13 cellular contexts compared by ENCODE assay signal in the genomic region with DNA sequence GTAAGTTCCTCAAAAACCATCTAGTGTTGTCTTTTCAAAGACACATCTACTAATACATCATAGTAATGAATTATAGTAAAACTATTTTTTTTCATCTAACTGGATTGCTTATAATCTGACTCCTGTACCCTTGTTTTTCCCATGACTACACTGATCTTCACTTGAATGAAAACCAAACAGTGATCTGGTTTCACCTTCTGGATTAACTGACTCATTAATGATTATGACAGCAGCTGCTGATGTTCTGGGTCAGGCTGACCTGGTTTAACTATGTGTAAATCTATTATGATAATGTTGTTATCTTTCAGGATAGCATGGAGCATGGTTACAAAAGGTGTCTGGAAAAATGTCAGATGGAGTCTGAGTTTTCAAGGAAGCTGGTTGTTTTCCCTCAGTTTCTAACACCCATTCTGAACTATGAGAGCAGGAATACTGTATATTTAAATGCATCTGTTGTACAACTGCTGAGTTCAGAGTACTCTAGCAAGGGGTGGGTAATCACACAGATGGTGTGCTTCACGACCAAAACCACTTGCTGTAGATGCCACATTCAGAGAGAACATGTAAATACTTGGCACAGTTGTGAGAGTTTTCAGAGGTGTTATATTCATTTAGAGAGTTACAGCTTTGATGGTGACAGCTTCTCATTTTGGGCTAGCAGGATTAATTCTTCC.
DNase-seq lines count a peak whose midpoint lies in the region; ATAC-seq and TF ChIP-seq lines count a peak whose summit lies in the region.
"Had no signal": no experiment of that assay in that cellular context is flagged by ENCODE, and none has a peak within 500 bp of the region (broad histone marks: within the 10 kb centered on the region; RNA-seq: fewer than 3 reads in every experiment).

No MANE protein-coding gene starts in this region.

- no peak overlapping the region for H3K4me3 ChIP-seq in smooth muscle cell
- H3K4me3 ChIP-seq: GM23338, sigmoid colon had no signal

- no peak overlapping the region for H3K27ac ChIP-seq in foreskin keratinocyte
- no peak overlapping the region for H3K27ac ChIP-seq in CD4-positive, alpha-beta T cell (ENCODE audit: low read depth, low read length)
- no peak overlapping the region for H3K27ac ChIP-seq in smooth muscle cell (ENCODE audit: low read depth)
- H3K27ac ChIP-seq: sigmoid colon had no signal

- H3K79me2 ChIP-seq in smooth muscle cell (ENCODE audit: low read depth): no peaks in the 10 kb centered on the region

- CTCF ChIA-PET in CD4-positive, alpha-beta T cell (lab: Charles Lee): no interaction called here

- intact Hi-C loops in CD4-positive, alpha-beta T cell (cut with DNase I, micrococcal nuclease): no loop called here

- H3K9me3 Mint-ChIP-seq in chondrocyte (ENCODE audit: low read depth): no peaks in the 10 kb centered on the region
- H3K9me3 Mint-ChIP-seq in CD4-positive, alpha-beta T cell: peaks cover 5% of the 10 kb centered on the region

- POLR2A ChIA-PET in CD4-positive, alpha-beta T cell (lab: Charles Lee): no interaction called here

- 39% methylated on average over 1 of the region's 1 CpG for WGBS in smooth muscle cell (ENCODE audit: low lambda C conversion rate)

- no peak overlapping the region for H3K4me3 Mint-ChIP-seq in chondrocyte (ENCODE audit: unreplicated experiment)
- H3K4me3 Mint-ChIP-seq in CD4-positive, alpha-beta T cell: no peak overlapping the region
- H3K4me3 Mint-ChIP-seq: GM23338 had no signal

- no peak for TF ChIP-seq CTCF in foreskin keratinocyte (conservative IDR thresholded peaks at IDR 0.05)
- no peak for TF ChIP-seq CTCF in chondrocyte (IDR thresholded peaks at IDR 0.05)
- no peak for TF ChIP-seq CTCF in CD4-positive, alpha-beta T cell (IDR thresholded peaks at IDR 0.05)
- TF ChIP-seq CTCF in smooth muscle cell (IDR thresholded peaks at IDR 0.05; ENCODE audit: borderline replicate concordance, insufficient read depth, poor library complexity, severe bottlenecking): no peak
- TF ChIP-seq CTCF in GM20000 (IDR thresholded peaks at IDR 0.05; ENCODE audit: extremely low read depth, missing control alignments): no peak

- DNase-seq in HT1080 (ENCODE audit: low read depth) (peak; percentile 19), foreskin keratinocyte (peak; percentile 20 to 57), chondrocyte (ENCODE audit: low spot score) (no peak), smooth muscle cell (lab: John Stamatoyannopoulos, UW; ENCODE audit: unreplicated experiment) (no peak), GM20000 (ENCODE audit: low spot score) (no peak)
- no peak for DNase-seq in CD4-positive, alpha-beta T cell
- DNase-seq: activated effector memory CD4-positive, alpha-beta T cell treated with anti-CD3 and anti-CD28 coated beads, Interleukin-2, amount 50 U/mL, for 16 hours; effector CD8-positive, alpha-beta T cell; sigmoid colon; SW 1271 had no signal

- H3K36me3 ChIP-seq in smooth muscle cell (ENCODE audit: low read depth): no peaks in the 10 kb centered on the region
- H3K36me3 ChIP-seq: sigmoid colon had no signal

- no peaks in the 10 kb centered on the region for H3K9me3 ChIP-seq in CD4-positive, alpha-beta T cell (ENCODE audit: control insufficient read depth, low read length)
- no peaks in the 10 kb centered on the region for H3K9me3 ChIP-seq in smooth muscle cell (replicated peaks; ENCODE audit: low read depth)
- H3K9me3 ChIP-seq: sigmoid colon had no signal

- H3K36me3 Mint-ChIP-seq in chondrocyte (ENCODE audit: low read depth): no peaks in the 10 kb centered on the region
- H3K36me3 Mint-ChIP-seq in CD4-positive, alpha-beta T cell (ENCODE audit: low read depth): no peaks in the 10 kb centered on the region

- no peak overlapping the region for H3K27ac Mint-ChIP-seq in chondrocyte (ENCODE audit: unreplicated experiment)
- no peak overlapping the region for H3K27ac Mint-ChIP-seq in CD4-positive, alpha-beta T cell
- H3K27ac Mint-ChIP-seq: GM23338 had no signal

- no peak overlapping the region for H2AFZ ChIP-seq in smooth muscle cell (ENCODE audit: low read depth)
- H2AFZ ChIP-seq: GM23338 had no signal

- H3K4me2 ChIP-seq in smooth muscle cell: no peak overlapping the region
- H3K4me2 ChIP-seq: GM23338 had no signal

- H3K4me1 ChIP-seq in foreskin keratinocyte (peaks cover 4% of the 10 kb centered on the region), smooth muscle cell (ENCODE audit: low read depth) (no peaks in the 10 kb centered on the region)
- H3K4me1 ChIP-seq: sigmoid colon had no signal

- ATAC-seq in GM18498 (IDR thresholded peaks at IDR 0.05; ENCODE audit: unreplicated experiment) (peak; percentile 94), GM21390 (IDR thresholded peaks at IDR 0.05; ENCODE audit: unreplicated experiment) (peak; percentile 87), foreskin keratinocyte (peak; percentile 83)
- no peak for ATAC-seq in CD4-positive, alpha-beta T cell (ENCODE audit: poor library complexity)
- ATAC-seq: GM23338 had no signal

- H3K4me1 Mint-ChIP-seq in chondrocyte (ENCODE audit: low read depth): no peaks in the 10 kb centered on the region
- no peaks in the 10 kb centered on the region for H3K4me1 Mint-ChIP-seq in CD4-positive, alpha-beta T cell (ENCODE audit: low read depth)
- H3K4me1 Mint-ChIP-seq: GM23338 had no signal

- peaks cover 10% of the 10 kb centered on the region for H3K27me3 Mint-ChIP-seq in chondrocyte (ENCODE audit: low read depth)
- H3K27me3 Mint-ChIP-seq in CD4-positive, alpha-beta T cell: no peaks in the 10 kb centered on the region

- H3K9ac ChIP-seq in smooth muscle cell (ENCODE audit: low read depth): no peak overlapping the region

- H3K27me3 ChIP-seq in foreskin keratinocyte (no peaks in the 10 kb centered on the region), smooth muscle cell (ENCODE audit: low read depth) (no peaks in the 10 kb centered on the region)
- H3K27me3 ChIP-seq in CD4-positive, alpha-beta T cell (ENCODE audit: control insufficient read depth, insufficient read depth, low read length): no peaks in the 10 kb centered on the region
- H3K27me3 ChIP-seq: sigmoid colon had no signal

- no peaks in the 10 kb centered on the region for H4K20me1 ChIP-seq in smooth muscle cell (ENCODE audit: low read depth)

- no peaks in the 10 kb centered on the region for H3F3A ChIP-seq in smooth muscle cell (ENCODE audit: low read depth)

Comparison
In these comparisons a context has a peak if more than half of its experiments do, and no peak if none do; other contexts are left out.
1. DNase-seq: peak in HT1080 (single experiment) and foreskin keratinocyte (2 of 2); none in chondrocyte (single experiment), CD4-positive, alpha-beta T cell (0 of 10), smooth muscle cell (single experiment) and GM20000 (single experiment).